In genomic region chr3:13343601-13344000, GRCh38 we compare ENCODE assay signal across 19 cellular contexts.
DNase-seq lines count a peak whose midpoint lies in the region; ATAC-seq, FAIRE-seq and TF ChIP-seq lines count a peak whose summit lies in the region.
"Had no signal": no experiment of that assay in that cellular context is flagged by ENCODE, and none has a peak within 500 bp of the region (broad histone marks: within the 10 kb centered on the region; RNA-seq: fewer than 3 reads in every experiment).

No MANE protein-coding gene starts in this region.

- WGBS in HepG2 (ENCODE audit: low lambda C conversion rate) = 100% methylated on average over 2 of the region's 6 CpGs
- WGBS in right lobe of liver (ENCODE audit: insufficient coverage, low coverage, low lambda C conversion rate, missing lambda C conversion rate) = 93% methylated on average over 2 of the region's 6 CpGs
- 80% methylated on average over 1 of the region's 6 CpGs for WGBS in SK-N-SH (ENCODE audit: low lambda C conversion rate)

- CTCF ChIA-PET in HepG2 (lab: Yijun Ruan, JAX; ENCODE audit: low intra/inter-chr PET ratio, low total read pairs) (no interaction called here), SK-N-SH (lab: Yijun Ruan, JAX) (interaction anchor here (0.6 to 3.1 kb wide), 5 partner anchors 11 to 251 kb away, joined by 3 to 8 read pairs (median 5); no protein-coding TSS in a partner anchor), OCI-LY7 (lab: Charles Lee; ENCODE audit: unreplicated experiment) (no interaction called here)

- no peak for ATAC-seq in HepG2
- ATAC-seq in right lobe of liver = no peak
- peak; percentile 48 for ATAC-seq in effector memory CD8-positive, alpha-beta T cell (replicated peaks)
- ATAC-seq: HCT116 had no signal

- no peaks in the 10 kb centered on the region for H3K9me2 ChIP-seq in SK-N-SH
- no peaks in the 10 kb centered on the region for H3K9me2 ChIP-seq in OCI-LY7 (ENCODE audit: insufficient read depth, low read length)
- no peaks in the 10 kb centered on the region for H3K9me2 ChIP-seq in Karpas-422 (replicated peaks; ENCODE audit: insufficient read depth, low read length)

- H3K9ac ChIP-seq in HepG2 (ENCODE audit: insufficient read depth, low read depth, low read length) (no peak overlapping the region), SK-N-SH (no peak overlapping the region), Karpas-422 (ENCODE audit: low read length) (no peak overlapping the region)

- H3K27ac ChIP-seq in HepG2 (ENCODE audit: extremely low read length, insufficient read depth, low read length) (no peak overlapping the region), right lobe of liver (no peak overlapping the region), KOPT-K1 (ENCODE audit: low read depth, low read length, poor library complexity, severe bottlenecking) (peak overlapping the region; percentile 12), SK-N-SH (ENCODE audit: low read depth in 2 of 2, low read length in 1 of 2) (no peak overlapping the region), OCI-LY7 (ENCODE audit: low read depth, low read length, poor library complexity, severe bottlenecking) (no peak overlapping the region), Karpas-422 (ENCODE audit: low read length) (no peak overlapping the region)

- TF ChIP-seq CTCF in HepG2 (CRISPR knock-in tag; IDR thresholded peaks at IDR 0.05) (no peak), right lobe of liver (IDR thresholded peaks at IDR 0.05) (no peak), SK-N-SH (IDR thresholded peaks at IDR 0.05) (no peak), OCI-LY7 (conservative IDR thresholded peaks at IDR 0.05; ENCODE audit: low read length) (no peak)

- H2AFZ ChIP-seq in HepG2 (ENCODE audit: low read length) (no peak overlapping the region), SK-N-SH (ENCODE audit: low read depth) (no peak overlapping the region), OCI-LY7 (ENCODE audit: low read length) (no peak overlapping the region), Karpas-422 (ENCODE audit: low read length) (no peak overlapping the region)

- TF ChIP-seq RAD21 in HepG2 (CRISPR knock-in tag; IDR thresholded peaks at IDR 0.05) (no peak), SK-N-SH (IDR thresholded peaks at IDR 0.05; ENCODE audit: low read length) (no peak)

- H4K20me1 ChIP-seq in HepG2 (ENCODE audit: insufficient read depth, low read length) (no peaks in the 10 kb centered on the region), SK-N-SH (ENCODE audit: insufficient read depth) (no peaks in the 10 kb centered on the region), OCI-LY7 (ENCODE audit: insufficient read depth, low read length) (no peaks in the 10 kb centered on the region), Karpas-422 (ENCODE audit: insufficient read depth, low read depth, low read length) (no peaks in the 10 kb centered on the region)

- no peak for FAIRE-seq in HepG2 (lab: Jason Lieb, UNC)
- FAIRE-seq: GM19239, RCC 7860 had no signal

- no peaks in the 10 kb centered on the region for H3K9me3 Mint-ChIP-seq in effector memory CD8-positive, alpha-beta T cell

- intact Hi-C loops in HepG2 (cut with micrococcal nuclease; ENCODE audit: unreplicated experiment) (no loop called here), right lobe of liver (cut with DNase I) (no loop called here), OCI-LY7 (cut with micrococcal nuclease; ENCODE audit: unreplicated experiment) (no loop called here)

- H3K4me1 Mint-ChIP-seq in effector memory CD8-positive, alpha-beta T cell (ENCODE audit: low read depth in 2 of 2) = peaks cover 36 to 45% of the 10 kb centered on the region in 2 donors

- H3K4me2 ChIP-seq in HepG2 (ENCODE audit: low read depth, low read length) (no peak overlapping the region), SK-N-SH (no peak overlapping the region), OCI-LY7 (ENCODE audit: low read length) (no peak overlapping the region), Karpas-422 (ENCODE audit: low read depth, low read length, poor library complexity, severe bottlenecking) (no peak overlapping the region)

- H3K4me3 Mint-ChIP-seq in effector memory CD8-positive, alpha-beta T cell = peak overlapping the region; percentile 21 to 62

- TF ChIP-seq EP300 in HepG2 (IDR thresholded peaks at IDR 0.05; ENCODE audit: low read depth in 2 of 2, low read length in 2 of 2) = no peak
- no peak for TF ChIP-seq EP300 in HepG2 (CRISPR knock-in tag; IDR thresholded peaks at IDR 0.05; ENCODE audit: borderline replicate concordance)
- no peak for TF ChIP-seq EP300 in SK-N-SH (IDR thresholded peaks at IDR 0.05; ENCODE audit: borderline replicate concordance in 1 of 2, low read depth in 1 of 2, low read length in 1 of 2)

- no peak for DNase-seq in HepG2 (ENCODE audit: low spot score)
- DNase-seq in right lobe of liver = no peak
- DNase-seq in effector memory CD8-positive, alpha-beta T cell = peak in 1 of 3 experiments; percentile 10
- DNase-seq in SK-N-SH = no peak
- DNase-seq in ecto neural progenitor cell (ENCODE audit: low spot score) = no peak
- DNase-seq in OCI-LY7 (ENCODE audit: low spot score) = no peak
- no peak for DNase-seq in Karpas-422
- DNase-seq: C1 segment of cervical spinal cord; DMS79 treated with DMSO at 0.1 percent for 48 hours; Kasumi-1; MM.1S; NCI-H1105; NCI-H2081; NK-92 treated with Interleukin-12 subunit alpha and Interleukin-12 subunit beta, amount 100 ng/mL, for 24 hours; Right ventricle myocardium superior had no signal

- in situ Hi-C loops in HepG2 (cut with HindIII; ENCODE audit: extremely low pct_ligation_motif_present, low pct_unique_long_range_greater_than_20kb) = no loop called here

- BruUV-seq in HepG2 (replicated peaks; lab: Mats Ljungman, UMichigan) = no TSS peak
- BruUV-seq in OCI-LY7 (replicated peaks; lab: Mats Ljungman, UMichigan) = no TSS peak

- POLR2A ChIA-PET in HepG2 (lab: Yijun Ruan, JAX) (no interaction called here), SK-N-SH (lab: Yijun Ruan, JAX) (no interaction called here), OCI-LY7 (lab: Charles Lee) (interaction anchor here (0.8 to 3.2 kb wide), 2 partner anchors 11 to 14 kb away, joined by 3 to 12 read pairs; no protein-coding TSS in a partner anchor)

- peak overlapping the region; percentile 14 to 83 for H3K27ac Mint-ChIP-seq in effector memory CD8-positive, alpha-beta T cell

- no peak for TF ChIP-seq POLR2A in HepG2 (IDR thresholded peaks at IDR 0.05; ENCODE audit: insufficient read depth in 1 of 2, low read depth in 2 of 2, low read length in 2 of 2)
- no peak for TF ChIP-seq POLR2A in right lobe of liver (IDR thresholded peaks at IDR 0.05)

- H3K4me1 ChIP-seq in HepG2 (ENCODE audit: insufficient read depth, low read length) (no peaks in the 10 kb centered on the region), right lobe of liver (no peaks in the 10 kb centered on the region), SK-N-SH (ENCODE audit: control insufficient read depth in 1 of 2, insufficient read depth in 2 of 2, low read depth in 1 of 2, low read length in 1 of 2) (no peaks in the 10 kb centered on the region; a peak in 1 of 4 replicates), OCI-LY7 (ENCODE audit: insufficient read depth, low read length, poor library complexity, severe bottlenecking) (peaks cover 17% of the 10 kb centered on the region), Karpas-422 (ENCODE audit: low read length) (peaks cover 12% of the 10 kb centered on the region)

- H3K27me3 ChIP-seq in HepG2 (ENCODE audit: control insufficient read depth in 1 of 2, insufficient read depth in 2 of 2, low read length in 2 of 2) (no peaks in the 10 kb centered on the region), right lobe of liver (no peaks in the 10 kb centered on the region), SK-N-SH (ENCODE audit: insufficient read depth) (no peaks in the 10 kb centered on the region; the same call in 1 of the 2 replicates), Karpas-422 (ENCODE audit: low read length) (no peaks in the 10 kb centered on the region)

- H3K4me3 ChIP-seq in HepG2 (replicated peaks in 1 of 3; ENCODE audit: insufficient read depth in 1 of 3, low read depth in 2 of 3, low read length in 3 of 3) (no peak overlapping the region), right lobe of liver (no peak overlapping the region), SK-N-SH (ENCODE audit: low read depth in 2 of 2, low read length in 1 of 2) (no peak overlapping the region), OCI-LY7 (ENCODE audit: low read depth, low read length, poor library complexity, severe bottlenecking) (no peak overlapping the region), Karpas-422 (ENCODE audit: low read length) (no peak overlapping the region)

- H3K36me3 Mint-ChIP-seq in effector memory CD8-positive, alpha-beta T cell (ENCODE audit: insufficient read depth) = peaks cover 50% of the 10 kb centered on the region

- H3K9me3 ChIP-seq in HepG2 (ENCODE audit: low read length) (no peaks in the 10 kb centered on the region), right lobe of liver (no peaks in the 10 kb centered on the region), KOPT-K1 (ENCODE audit: insufficient read depth, low read length, poor library complexity, severe bottlenecking) (no peaks in the 10 kb centered on the region), SK-N-SH (no peaks in the 10 kb centered on the region), OCI-LY7 (ENCODE audit: low read length) (no peaks in the 10 kb centered on the region), Karpas-422 (ENCODE audit: low read length) (no peaks in the 10 kb centered on the region)

- H3K79me2 ChIP-seq in HepG2 (ENCODE audit: insufficient read depth, low read length) (no peaks in the 10 kb centered on the region), SK-N-SH (ENCODE audit: insufficient read depth) (no peaks in the 10 kb centered on the region), OCI-LY7 (ENCODE audit: insufficient read depth, low read depth, low read length) (no peaks in the 10 kb centered on the region), Karpas-422 (ENCODE audit: low read length) (no peaks in the 10 kb centered on the region)

- H3K27me3 Mint-ChIP-seq in effector memory CD8-positive, alpha-beta T cell = no peaks in the 10 kb centered on the region

- H3K36me3 ChIP-seq in HepG2 (replicated peaks in 1 of 2; ENCODE audit: control insufficient read depth in 1 of 2, insufficient read depth in 2 of 2, low read length in 2 of 2) (peaks cover 27 to 84% of the 10 kb centered on the region in 2 experiments; a peak in 4 of 5 replicates), right lobe of liver (peaks cover 0 to 36% (median 13%) of the 10 kb centered on the region in 4 donors), KOPT-K1 (ENCODE audit: insufficient read depth, low read length) (peaks cover 99% of the 10 kb centered on the region), SK-N-SH (replicated peaks in 1 of 2; ENCODE audit: control insufficient read depth in 1 of 2, insufficient read depth in 2 of 2, low read length in 1 of 2) (no peaks in the 10 kb centered on the region), OCI-LY7 (ENCODE audit: insufficient read depth, low read length) (peaks cover 99% of the 10 kb centered on the region), Karpas-422 (ENCODE audit: insufficient read depth, low read length) (peaks cover 42% of the 10 kb centered on the region)

- no peaks in the 10 kb centered on the region for H3F3A ChIP-seq in SK-N-SH (replicated peaks; ENCODE audit: insufficient read depth)

TF ChIP-seq in HepG2, 621 proteins besides CTCF, POLR2A, EP300 and RAD21 (continues in another document):
- no peak for TF ChIP-seq ZFAT (CRISPR knock-in tag; conservative IDR thresholded peaks at IDR 0.05)
- peak; percentile 51 for TF ChIP-seq RBM22 (optimal IDR thresholded peaks at IDR 0.05; ENCODE audit: low read length)

TF ChIP-seq in SK-N-SH, 30 proteins besides CTCF, POLR2A, EP300 and RAD21 (continues in another document):
- TF ChIP-seq SIN3A (IDR thresholded peaks at IDR 0.05; ENCODE audit: borderline replicate concordance, low read depth, low read length) = no peak
